ENCODE assay signal across 1 cellular context in genomic region chr2:20596193-20596972, GRCh38.
TF ChIP-seq lines count a peak whose summit lies in the region.

No MANE protein-coding gene starts in this region.

TF ChIP-seq in HepG2, 621 proteins besides CTCF, POLR2A, EP300 and RAD21 (continued from another document and continues in another):
- no peak for TF ChIP-seq GMEB1 (CRISPR knock-in tag; IDR thresholded peaks at IDR 0.05; ENCODE audit: borderline replicate concordance)
- TF ChIP-seq KLF15 (CRISPR knock-in tag; IDR thresholded peaks at IDR 0.05; ENCODE audit: borderline replicate concordance): no peak
- TF ChIP-seq TAF1 (CRISPR knock-in tag; IDR thresholded peaks at IDR 0.05): no peak
- TF ChIP-seq ZNF136 (CRISPR knock-in tag; IDR thresholded peaks at IDR 0.05; ENCODE audit: low read depth): no peak
- no peak for TF ChIP-seq ARNTL (CRISPR knock-in tag; IDR thresholded peaks at IDR 0.05)
- TF ChIP-seq PRMT3 (CRISPR knock-in tag; IDR thresholded peaks at IDR 0.05; ENCODE audit: borderline replicate concordance, low read depth): no peak
- no peak for TF ChIP-seq NFKBIZ (CRISPR knock-in tag; IDR thresholded peaks at IDR 0.05)
- no peak; the same call in 1 of the 2 replicates for TF ChIP-seq POLR2G (IDR thresholded peaks at IDR 0.05; ENCODE audit: low read depth, low read length)
- TF ChIP-seq NRL (CRISPR knock-in tag; IDR thresholded peaks at IDR 0.05; ENCODE audit: borderline replicate concordance): no peak
- no peak for TF ChIP-seq RARA (CRISPR knock-in tag; IDR thresholded peaks at IDR 0.05)
- TF ChIP-seq ZNF788 (CRISPR knock-in tag; IDR thresholded peaks at IDR 0.05; ENCODE audit: borderline replicate concordance): no peak; the same call in 1 of the 2 replicates
- TF ChIP-seq ZNF138 (CRISPR knock-in tag; IDR thresholded peaks at IDR 0.05; ENCODE audit: low read depth): no peak
- TF ChIP-seq TEAD3 (CRISPR knock-in tag; optimal IDR thresholded peaks at IDR 0.05; ENCODE audit: borderline replicate concordance): no peak
- TF ChIP-seq ZBTB38 (CRISPR knock-in tag; IDR thresholded peaks at IDR 0.05): no peak
- TF ChIP-seq NCOA1 (CRISPR knock-in tag; IDR thresholded peaks at IDR 0.05): 0 out of 2 replicates have a peak, but pooled peaks have one; percentile 82
- TF ChIP-seq ZNF580 (CRISPR knock-in tag; IDR thresholded peaks at IDR 0.05; ENCODE audit: borderline replicate concordance, low read depth): no peak
- no peak for TF ChIP-seq SMAD1 (CRISPR knock-in tag; IDR thresholded peaks at IDR 0.05; ENCODE audit: borderline replicate concordance, low read depth)
- peak; percentile 11 for TF ChIP-seq SKI (IDR thresholded peaks at IDR 0.05; ENCODE audit: partially characterized antibody)
- TF ChIP-seq ISX (CRISPR knock-in tag; conservative IDR thresholded peaks at IDR 0.05): no peak
- TF ChIP-seq ZBTB8A (CRISPR knock-in tag; IDR thresholded peaks at IDR 0.05; ENCODE audit: borderline replicate concordance, low read depth): no peak
- TF ChIP-seq MXD1 (CRISPR knock-in tag; IDR thresholded peaks at IDR 0.05): peak; percentile 4; the same call in 1 of the 2 replicates
- TF ChIP-seq ZNF326 (CRISPR knock-in tag; IDR thresholded peaks at IDR 0.05; ENCODE audit: borderline replicate concordance): no peak
- TF ChIP-seq ATRX (CRISPR knock-in tag; IDR thresholded peaks at IDR 0.05; ENCODE audit: borderline replicate concordance): no peak
- TF ChIP-seq ONECUT2 (CRISPR knock-in tag; IDR thresholded peaks at IDR 0.05): no peak
- TF ChIP-seq POLR2AphosphoS2 (IDR thresholded peaks at IDR 0.05; ENCODE audit: low read depth, low read length): no peak
- TF ChIP-seq ARID4A (CRISPR knock-in tag; IDR thresholded peaks at IDR 0.05; ENCODE audit: borderline replicate concordance): 0 out of 2 replicates have a peak, but pooled peaks have one; percentile 33
- TF ChIP-seq MED1 (CRISPR knock-in tag; IDR thresholded peaks at IDR 0.05): no peak
- no peak for TF ChIP-seq NFE2L1 (CRISPR knock-in tag; IDR thresholded peaks at IDR 0.05; ENCODE audit: borderline replicate concordance)
- TF ChIP-seq ZKSCAN8 (CRISPR knock-in tag; IDR thresholded peaks at IDR 0.05; ENCODE audit: borderline replicate concordance): no peak
- TF ChIP-seq ZNF747 (CRISPR knock-in tag; IDR thresholded peaks at IDR 0.05; ENCODE audit: borderline replicate concordance): peak; percentile 45; the same call in 1 of the 2 replicates
- TF ChIP-seq ZBTB39 (CRISPR knock-in tag; IDR thresholded peaks at IDR 0.05): peak; percentile 62; the same call in 1 of the 2 replicates
- no peak for TF ChIP-seq WIZ (CRISPR knock-in tag; IDR thresholded peaks at IDR 0.05)
- no peak for TF ChIP-seq MBNL3 (CRISPR knock-in tag; conservative IDR thresholded peaks at IDR 0.05)
- TF ChIP-seq ZNF609 (CRISPR knock-in tag; IDR thresholded peaks at IDR 0.05; ENCODE audit: borderline replicate concordance): no peak
- no peak for TF ChIP-seq ZNF207 (IDR thresholded peaks at IDR 0.05; ENCODE audit: borderline replicate concordance)
- no peak for TF ChIP-seq TOE1 (CRISPR knock-in tag; IDR thresholded peaks at IDR 0.05)
- TF ChIP-seq TEAD2 (CRISPR knock-in tag; IDR thresholded peaks at IDR 0.05): no peak
- no peak for TF ChIP-seq TBP (CRISPR knock-in tag; IDR thresholded peaks at IDR 0.05)
- no peak for TF ChIP-seq U2AF1 (optimal IDR thresholded peaks at IDR 0.05; ENCODE audit: low read depth, low read length)
- TF ChIP-seq JUND (CRISPR knock-in tag; IDR thresholded peaks at IDR 0.05): no peak
- TF ChIP-seq TOPORS (CRISPR knock-in tag; IDR thresholded peaks at IDR 0.05): no peak
- TF ChIP-seq FLYWCH1 (CRISPR knock-in tag; IDR thresholded peaks at IDR 0.05): 0 out of 2 replicates have a peak, but pooled peaks have one; percentile 58
- no peak for TF ChIP-seq ATF2 (CRISPR knock-in tag; IDR thresholded peaks at IDR 0.05)
- TF ChIP-seq POLR2AphosphoS5 (IDR thresholded peaks at IDR 0.05; ENCODE audit: low read depth, low read length): 0 out of 2 replicates have a peak, but pooled peaks have one; percentile 2
- TF ChIP-seq ZNF10 (CRISPR knock-in tag; IDR thresholded peaks at IDR 0.05; ENCODE audit: borderline replicate concordance, low read depth): no peak
- no peak for TF ChIP-seq ZSCAN31 (CRISPR knock-in tag; IDR thresholded peaks at IDR 0.05; ENCODE audit: low read depth)
- TF ChIP-seq ZNF773 (CRISPR knock-in tag; IDR thresholded peaks at IDR 0.05; ENCODE audit: borderline replicate concordance): no peak
- no peak for TF ChIP-seq NFYC (CRISPR knock-in tag; IDR thresholded peaks at IDR 0.05)
- TF ChIP-seq ZNF34 (CRISPR knock-in tag; IDR thresholded peaks at IDR 0.05; ENCODE audit: borderline replicate concordance): 0 out of 2 replicates have a peak, but pooled peaks have one; percentile 4
- no peak for TF ChIP-seq ZNF337 (CRISPR knock-in tag; IDR thresholded peaks at IDR 0.05; ENCODE audit: borderline replicate concordance, low read depth)
- TF ChIP-seq SRSF4 (IDR thresholded peaks at IDR 0.05; ENCODE audit: low read depth, low read length, poor library complexity, severe bottlenecking): no peak
- no peak; the same call in 1 of the 2 replicates for TF ChIP-seq PAF1 (CRISPR knock-in tag; IDR thresholded peaks at IDR 0.05)
- TF ChIP-seq ZNF703 (CRISPR knock-in tag; IDR thresholded peaks at IDR 0.05; ENCODE audit: borderline replicate concordance): no peak
- TF ChIP-seq MYC (CRISPR knock-in tag; IDR thresholded peaks at IDR 0.05; ENCODE audit: borderline replicate concordance): no peak
- no peak for TF ChIP-seq ZNF33B (CRISPR knock-in tag; IDR thresholded peaks at IDR 0.05)
- no peak for TF ChIP-seq ARHGAP35 (CRISPR knock-in tag; IDR thresholded peaks at IDR 0.05; ENCODE audit: borderline replicate concordance)
- TF ChIP-seq ZNF704 (CRISPR knock-in tag; IDR thresholded peaks at IDR 0.05; ENCODE audit: borderline replicate concordance): no peak
- 0 out of 2 replicates have a peak, but pooled peaks have one; percentile 65 for TF ChIP-seq ZSCAN22 (CRISPR knock-in tag; IDR thresholded peaks at IDR 0.05)
